In the genomic region with DNA sequence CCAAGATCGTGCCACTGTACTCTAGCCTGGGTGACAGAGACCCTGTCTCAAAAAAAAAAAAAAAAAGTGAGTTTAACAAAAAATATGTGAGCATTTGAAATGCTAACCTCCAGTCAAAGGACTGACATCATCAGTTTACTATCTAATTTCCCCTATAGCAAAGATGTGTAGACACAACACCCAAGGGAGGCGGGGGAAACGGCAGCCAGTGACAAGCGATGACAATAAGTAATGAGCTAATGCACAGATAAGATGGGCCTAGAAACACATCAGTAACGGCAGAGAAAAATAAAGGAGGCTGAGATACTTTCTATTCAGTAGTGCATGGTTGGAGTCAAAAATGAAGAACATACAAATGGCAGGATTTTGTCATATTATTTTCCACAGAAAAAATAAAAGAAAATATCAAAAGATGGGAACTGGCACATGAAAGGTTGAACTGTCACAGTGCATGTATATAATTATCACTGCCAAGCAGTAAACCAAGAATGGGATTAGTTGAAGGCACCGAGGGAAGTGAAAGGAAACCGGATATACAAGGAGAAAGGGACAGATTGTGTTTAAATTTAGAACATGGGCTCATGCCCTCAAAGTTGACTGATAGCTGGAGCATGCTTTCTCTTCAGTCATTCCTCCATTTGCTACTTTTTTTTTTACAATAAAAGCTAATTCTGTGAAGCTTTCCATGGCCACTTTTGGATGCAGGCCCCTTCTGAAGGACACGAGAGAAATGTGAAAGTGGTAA, we compare ENCODE assay signal across 1 cellular context.
TF ChIP-seq lines count a peak whose summit lies in the region.

No MANE protein-coding gene starts in this region.

TF ChIP-seq in IMR-90, 13 proteins besides CTCF, POLR2A, EP300 and RAD21:
- TF ChIP-seq, protein P1, sequence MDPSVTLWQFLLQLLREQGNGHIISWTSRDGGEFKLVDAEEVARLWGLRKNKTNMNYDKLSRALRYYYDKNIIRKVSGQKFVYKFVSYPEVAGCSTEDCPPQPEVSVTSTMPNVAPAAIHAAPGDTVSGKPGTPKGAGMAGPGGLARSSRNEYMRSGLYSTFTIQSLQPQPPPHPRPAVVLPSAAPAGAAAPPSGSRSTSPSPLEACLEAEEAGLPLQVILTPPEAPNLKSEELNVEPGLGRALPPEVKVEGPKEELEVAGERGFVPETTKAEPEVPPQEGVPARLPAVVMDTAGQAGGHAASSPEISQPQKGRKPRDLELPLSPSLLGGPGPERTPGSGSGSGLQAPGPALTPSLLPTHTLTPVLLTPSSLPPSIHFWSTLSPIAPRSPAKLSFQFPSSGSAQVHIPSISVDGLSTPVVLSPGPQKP (IDR thresholded peaks at IDR 0.05; ENCODE audit: borderline replicate concordance, low read depth, low read length): no peak
- TF ChIP-seq CEBPB (IDR thresholded peaks at IDR 0.05; ENCODE audit: low read depth, low read length) (no peak), SMC3 (IDR thresholded peaks at IDR 0.05; ENCODE audit: low read depth, low read length) (no peak), FOS (IDR thresholded peaks at IDR 0.05; ENCODE audit: low read depth, low read length) (no peak), NFE2L2 (IDR thresholded peaks at IDR 0.05; ENCODE audit: low read depth, low read length) (no peak), RFX5 (IDR thresholded peaks at IDR 0.05; ENCODE audit: low read depth, low read length) (no peak), MAFK (IDR thresholded peaks at IDR 0.05; ENCODE audit: low read depth, low read length) (no peak)
- TF ChIP-seq, protein P2, sequence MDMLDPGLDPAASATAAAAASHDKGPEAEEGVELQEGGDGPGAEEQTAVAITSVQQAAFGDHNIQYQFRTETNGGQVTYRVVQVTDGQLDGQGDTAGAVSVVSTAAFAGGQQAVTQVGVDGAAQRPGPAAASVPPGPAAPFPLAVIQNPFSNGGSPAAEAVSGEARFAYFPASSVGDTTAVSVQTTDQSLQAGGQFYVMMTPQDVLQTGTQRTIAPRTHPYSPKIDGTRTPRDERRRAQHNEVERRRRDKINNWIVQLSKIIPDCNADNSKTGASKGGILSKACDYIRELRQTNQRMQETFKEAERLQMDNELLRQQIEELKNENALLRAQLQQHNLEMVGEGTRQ (IDR thresholded peaks at IDR 0.05; ENCODE audit: low read depth, low read length): no peak
